8 cellular contexts compared by ENCODE assay signal in genomic region chr4:82798168-82799005, GRCh38. TPM values are rescaled to one million over a fixed set of nuclear protein-coding genes. Genes with fewer than 3 reads are reported as not detected.
DNase-seq lines count a peak whose midpoint lies in the region; ATAC-seq and TF ChIP-seq lines count a peak whose summit lies in the region.

TSS of gene SCD5 (minus strand) at chr4:82798796. CDS start at chr4:82798537, 259 bp downstream.

- intact Hi-C loops in mucosa of descending colon (cut with DNase I, micrococcal nuclease): no loop called here

- no peaks in the 10 kb centered on the region for H3K36me3 ChIP-seq in mucosa of descending colon (ENCODE audit: low read depth)

- DNase-seq in AG20443 (ENCODE audit: low spot score) (peak; percentile 94), NCI-H69 (lab: John Stamatoyannopoulos, UW) (peak; percentile 90), activated T-cell treated with anti-CD3 and anti-CD28 coated beads for 24 hours (ENCODE audit: low read depth) (peak; percentile 41), erythroblast (lab: John Stamatoyannopoulos, UW) (peak; percentile 38 to 56), mucosa of descending colon (peak; percentile 52 to 67 (median 64))
- DNase-seq in stimulated activated CD8-positive, alpha-beta memory T cell treated with anti-CD3 and anti-CD28 coated beads, Interleukin-7, amount 100 ng/mL, for 1 hour (ENCODE audit: low read depth in 2 of 2): peak; percentile 19 to 31

- TF ChIP-seq POLR2A in erythroblast (IDR thresholded peaks at IDR 0.05; ENCODE audit: low read length): no peak

- H3K9me3 ChIP-seq in mucosa of descending colon: no peaks in the 10 kb centered on the region

- H3K4me1 ChIP-seq in mucosa of descending colon (ENCODE audit: low read depth): peaks cover 14% of the 10 kb centered on the region

- peak within 1 kb of the TSS; percentile 17 for H3K4me3 ChIP-seq in mucosa of descending colon

- TF ChIP-seq CTCF in mucosa of descending colon (IDR thresholded peaks at IDR 0.05): no peak

- ATAC-seq in GM18909 (IDR thresholded peaks at IDR 0.05; ENCODE audit: poor library complexity, unreplicated experiment) (peak; percentile 94), HG03135 (IDR thresholded peaks at IDR 0.05; ENCODE audit: unreplicated experiment) (peak; percentile 88), mucosa of descending colon (peak; percentile 88)

RNA-seq across cellular contexts. Expression of gene SCD5, which starts in this region (rescaled TPM):
- total RNA-seq in mucosa of descending colon: 10 to 100 TPM in 1 of 3 donors, 1 to 10 TPM in 2; 1.5 to 19.9 (median 2.8) TPM

Comparison
In these comparisons a context has a peak if more than half of its experiments do, and no peak if none do; other contexts are left out.
1. Peak in every context shown above with its lines: DNase-seq, ATAC-seq and H3K4me3 ChIP-seq.
2. DNase-seq: peak in every context shown above with its lines; median percentile 94 in AG20443; 90 in NCI-H69; 64 in mucosa of descending colon; 47 in erythroblast; 41 in activated T-cell treated with anti-CD3 and anti-CD28 coated beads for 24 hours; 25 in stimulated activated CD8-positive, alpha-beta memory T cell treated with anti-CD3 and anti-CD28 coated beads, Interleukin-7, amount 100 ng/mL, for 1 hour.